Comparison of ENCODE assay signal across 15 cellular contexts in the genomic region with DNA sequence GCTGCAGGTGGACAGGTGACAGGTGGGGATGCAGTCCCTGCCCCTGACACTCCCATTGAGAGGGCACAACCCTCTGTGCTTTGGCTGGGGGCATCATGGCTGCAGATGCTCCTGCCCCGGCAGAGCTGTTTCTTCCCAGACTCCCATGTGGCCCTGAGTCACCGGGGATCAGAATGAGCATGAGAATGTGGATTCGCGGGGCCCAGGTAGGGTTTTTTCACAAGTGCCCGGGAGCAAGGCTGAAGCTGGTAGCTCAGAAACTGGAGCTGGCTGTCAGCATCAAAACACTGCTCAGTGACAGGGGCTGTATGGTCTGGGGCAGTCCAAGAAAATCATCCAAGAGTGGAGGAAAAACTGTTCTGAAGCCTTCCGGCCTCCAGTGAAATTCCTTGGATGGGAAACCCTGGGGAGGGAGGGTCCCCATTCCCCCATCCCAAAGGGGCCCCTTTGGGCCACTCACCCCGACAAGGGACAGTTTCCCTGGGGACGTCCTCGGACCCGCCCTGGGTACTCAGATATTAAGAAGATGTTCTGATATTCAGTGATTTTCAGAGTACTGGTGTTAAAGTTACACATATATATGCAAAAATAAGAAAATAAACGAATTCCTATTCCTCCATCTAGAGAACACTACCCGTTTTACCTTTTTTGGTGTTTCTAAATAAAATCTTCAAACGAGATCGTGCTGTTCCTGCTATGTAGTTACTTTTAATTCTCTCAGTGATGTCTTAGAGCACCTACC.
DNase-seq lines count a peak whose midpoint lies in the region; ATAC-seq, FAIRE-seq and TF ChIP-seq lines count a peak whose summit lies in the region.
"Had no signal": no experiment of that assay in that cellular context is flagged by ENCODE, and none has a peak within 500 bp of the region (broad histone marks: within the 10 kb centered on the region; RNA-seq: fewer than 3 reads in every experiment).

No MANE protein-coding gene starts in this region.

- H3K36me3 ChIP-seq in DOHH2 (ENCODE audit: control insufficient read depth, low read length) (no peaks in the 10 kb centered on the region), GM23338 (ENCODE audit: insufficient read depth) (no peaks in the 10 kb centered on the region), K562 (ENCODE audit: control insufficient read depth, insufficient read depth, low read length) (no peaks in the 10 kb centered on the region), lower lobe of right lung (no peaks in the 10 kb centered on the region)
- H3K36me3 ChIP-seq: adrenal gland, esophagus muscularis mucosa, neutrophil had no signal

- H3K27ac Mint-ChIP-seq in GM23338, result no peak overlapping the region
- H3K27ac Mint-ChIP-seq in activated CD8-positive, alpha-beta memory T cell treated with anti-CD3 and anti-CD28 coated beads, Interleukin-2, amount 10 ng/mL, durations not matched to agents 7 days and 5 days, result no peak overlapping the region
- H3K27ac Mint-ChIP-seq: CD8-positive, alpha-beta memory T cell; stimulated activated naive B cell treated with anti-CD40 and anti-IgM and Interleukin-4, amounts not matched to agents 10 μg/mL and 1 μg/mL and 100 μg/mL, for 72 hours had no signal

- POLR2A ChIA-PET in K562 (lab: Yijun Ruan, JAX), result no interaction called here

- H3K79me2 ChIP-seq in DOHH2 (ENCODE audit: control insufficient read depth, low read length), result no peaks in the 10 kb centered on the region
- no peaks in the 10 kb centered on the region for H3K79me2 ChIP-seq in GM23338 (replicated peaks; ENCODE audit: insufficient read depth)
- no peaks in the 10 kb centered on the region for H3K79me2 ChIP-seq in K562 (ENCODE audit: control insufficient read depth, insufficient read depth, low read length)

- H3K36me3 Mint-ChIP-seq in GM23338 (ENCODE audit: low read depth), result no peaks in the 10 kb centered on the region
- no peaks in the 10 kb centered on the region for H3K36me3 Mint-ChIP-seq in activated CD8-positive, alpha-beta memory T cell treated with anti-CD3 and anti-CD28 coated beads, Interleukin-2, amount 10 ng/mL, durations not matched to agents 7 days and 5 days
- H3K36me3 Mint-ChIP-seq: CD8-positive, alpha-beta memory T cell; stimulated activated naive B cell treated with anti-CD40 and anti-IgM and Interleukin-4, amounts not matched to agents 10 μg/mL and 1 μg/mL and 100 μg/mL, for 72 hours had no signal

- H3K9me3 Mint-ChIP-seq in GM23338, result no peaks in the 10 kb centered on the region
- no peaks in the 10 kb centered on the region for H3K9me3 Mint-ChIP-seq in activated CD8-positive, alpha-beta memory T cell treated with anti-CD3 and anti-CD28 coated beads, Interleukin-2, amount 10 ng/mL, durations not matched to agents 7 days and 5 days (ENCODE audit: low read depth)
- H3K9me3 Mint-ChIP-seq: CD8-positive, alpha-beta memory T cell; stimulated activated naive B cell treated with anti-CD40 and anti-IgM and Interleukin-4, amounts not matched to agents 10 μg/mL and 1 μg/mL and 100 μg/mL, for 72 hours had no signal

- H3K4me2 ChIP-seq in DOHH2 (ENCODE audit: low read length) (peak overlapping the region; percentile 50), GM23338 (peak overlapping the region; percentile 71), K562 (ENCODE audit: insufficient read depth, low read length) (no peak overlapping the region)

- no peak for TF ChIP-seq POLR2A in K562 (conservative IDR thresholded peaks at IDR 0.05)

- ATAC-seq in GM23338 (no peak), K562 (no peak), lower lobe of right lung (no peak)
- ATAC-seq in activated CD8-positive, alpha-beta memory T cell treated with anti-CD3 and anti-CD28 coated beads, Interleukin-2, amount 10 ng/mL, durations not matched to agents 7 days and 5 days, result no peak
- ATAC-seq: stimulated activated naive B cell treated with anti-CD40 and anti-IgM and Interleukin-4, amounts not matched to agents 10 μg/mL and 1 μg/mL and 100 μg/mL, for 72 hours had no signal

- H3K4me1 Mint-ChIP-seq in GM23338, result peaks cover 29% of the 10 kb centered on the region
- peaks cover 6% of the 10 kb centered on the region for H3K4me1 Mint-ChIP-seq in activated CD8-positive, alpha-beta memory T cell treated with anti-CD3 and anti-CD28 coated beads, Interleukin-2, amount 10 ng/mL, durations not matched to agents 7 days and 5 days

- no peak overlapping the region for H3K27ac ChIP-seq in DOHH2 (ENCODE audit: low read depth, low read length)
- H3K27ac ChIP-seq in GM23338 (ENCODE audit: low read depth), result no peak overlapping the region
- no peak overlapping the region for H3K27ac ChIP-seq in K562 (ENCODE audit: extremely low read depth, low read depth, low read length)
- H3K27ac ChIP-seq in lower lobe of right lung, result no peak overlapping the region
- H3K27ac ChIP-seq: adrenal gland, esophagus muscularis mucosa, neutrophil had no signal

- H3F3A ChIP-seq in DOHH2 (ENCODE audit: control insufficient read depth, insufficient read depth) (peaks cover 3% of the 10 kb centered on the region; the same call in 1 of the 2 replicates), GM23338 (replicated peaks; ENCODE audit: low read depth) (0 out of 2 replicates have a peak, but pooled peaks cover 5% of the 10 kb centered on the region)

- H4K20me1 ChIP-seq in DOHH2 (ENCODE audit: control insufficient read depth, insufficient read depth, low read depth, low read length), result no peaks in the 10 kb centered on the region
- H4K20me1 ChIP-seq in GM23338 (replicated peaks; ENCODE audit: insufficient read depth), result no peaks in the 10 kb centered on the region
- 0 out of 2 replicates have a peak, but pooled peaks cover under 1% of the 10 kb centered on the region for H4K20me1 ChIP-seq in K562 (replicated peaks; ENCODE audit: control insufficient read depth, insufficient read depth, low read length)

- no peaks in the 10 kb centered on the region for H3K9me3 ChIP-seq in DOHH2 (ENCODE audit: control insufficient read depth, insufficient read depth, low read length)
- no peaks in the 10 kb centered on the region for H3K9me3 ChIP-seq in K562 (replicated peaks; ENCODE audit: control insufficient read depth, insufficient read depth, low read depth, low read length)
- H3K9me3 ChIP-seq in lower lobe of right lung, result no peaks in the 10 kb centered on the region
- H3K9me3 ChIP-seq: adrenal gland, esophagus muscularis mucosa, neutrophil had no signal

- H3K4me1 ChIP-seq in DOHH2 (ENCODE audit: control insufficient read depth, low read length) (peaks cover 36% of the 10 kb centered on the region), GM23338 (ENCODE audit: insufficient read depth) (peaks cover 13% of the 10 kb centered on the region), K562 (replicated peaks in 1 of 2; ENCODE audit: control insufficient read depth in 2 of 2, insufficient read depth in 2 of 2, low read length in 2 of 2) (peaks cover 0 to 24% of the 10 kb centered on the region in 2 experiments; a peak in 2 of 5 replicates), lower lobe of right lung (peaks cover 11% of the 10 kb centered on the region)
- H3K4me1 ChIP-seq: adrenal gland had no signal

- TF ChIP-seq EP300 in K562 (IDR thresholded peaks at IDR 0.05; ENCODE audit: low read length), result no peak

- H3K27me3 ChIP-seq in DOHH2 (ENCODE audit: control insufficient read depth, low read length) (peaks cover 12% of the 10 kb centered on the region), GM23338 (ENCODE audit: insufficient read depth) (peaks cover 34% of the 10 kb centered on the region), K562 (ENCODE audit: control insufficient read depth in 2 of 2, insufficient read depth in 2 of 2, low read length in 2 of 2) (peaks cover 23 to 51% of the 10 kb centered on the region in 2 experiments), lower lobe of right lung (ENCODE audit: low read depth) (peaks cover 32% of the 10 kb centered on the region)

- no TSS peak for BruUV-seq in K562 (replicated peaks; lab: Mats Ljungman, UMichigan)

- peaks cover 39% of the 10 kb centered on the region for H3K27me3 Mint-ChIP-seq in GM23338 (ENCODE audit: insufficient read depth, low read depth, poor library complexity)
- H3K27me3 Mint-ChIP-seq in activated CD8-positive, alpha-beta memory T cell treated with anti-CD3 and anti-CD28 coated beads, Interleukin-2, amount 10 ng/mL, durations not matched to agents 7 days and 5 days, result peaks cover 42% of the 10 kb centered on the region

- intact Hi-C loops in K562 (cut with micrococcal nuclease), result loop anchor here (10.0 kb wide), 1 partner anchor 259 kb away; no protein-coding TSS in a partner anchor
- intact Hi-C loops in lower lobe of right lung (cut with DNase I), result no loop called here

- H3K4me3 ChIP-seq in DOHH2 (ENCODE audit: low read length) (peak overlapping the region; percentile 61), GM23338 (peak overlapping the region; percentile 40), K562 (no peak overlapping the region), lower lobe of right lung (no peak overlapping the region)
- H3K4me3 ChIP-seq: adrenal gland, lung had no signal

- H2AFZ ChIP-seq in GM23338, result no peak overlapping the region
- no peak overlapping the region for H2AFZ ChIP-seq in K562 (ENCODE audit: low read depth, low read length)

- FAIRE-seq in K562 (lab: Jason Lieb, UNC), result no peak

- peak overlapping the region; percentile 59 for H3K4me3 Mint-ChIP-seq in GM23338
- H3K4me3 Mint-ChIP-seq in activated CD8-positive, alpha-beta memory T cell treated with anti-CD3 and anti-CD28 coated beads, Interleukin-2, amount 10 ng/mL, durations not matched to agents 7 days and 5 days, result no peak overlapping the region

- TF ChIP-seq RAD21 in K562 (CRISPR knock-in tag; conservative IDR thresholded peaks at IDR 0.05 in 1 of 2, IDR thresholded peaks at IDR 0.05 in 1 of 2), result no peak

- TF ChIP-seq CTCF in DOHH2 (IDR thresholded peaks at IDR 0.05; ENCODE audit: low read depth, low read length, poor library complexity, severe bottlenecking) (no peak), GM23338 (conservative IDR thresholded peaks at IDR 0.05; ENCODE audit: low read depth in 2 of 2) (no peak), K562 (IDR thresholded peaks at IDR 0.05 in 2 of 3, conservative IDR thresholded peaks at IDR 0.05 in 1 of 3; ENCODE audit: insufficient read depth in 2 of 3, low read depth in 1 of 3, low read length in 3 of 3) (no peak), lower lobe of right lung (IDR thresholded peaks at IDR 0.05) (no peak)

- CTCF ChIA-PET in K562 (lab: Yijun Ruan, JAX; ENCODE audit: low intra/inter-chr PET ratio), result interaction anchor here (1.7 kb wide), 1 partner anchor 476 kb away, joined by 10 read pairs; no protein-coding TSS in a partner anchor
- CTCF ChIA-PET in activated CD8-positive, alpha-beta memory T cell treated with anti-CD3 and anti-CD28 coated beads, Interleukin-2, amount 10 ng/mL, durations not matched to agents 7 days and 5 days (lab: Charles Lee), result interaction anchor here (0.7 to 2.7 kb wide), 19 partner anchors 10 to 476 kb away, joined by 3 to 27 read pairs (median 4); a partner anchor contains a TSS

- H3K9ac ChIP-seq in K562 (ENCODE audit: insufficient read depth in 1 of 2, low read depth in 2 of 2, low read length in 2 of 2), result no peak overlapping the region

- 3% methylated on average over 14 of the region's 14 CpGs for WGBS in K562 (ENCODE audit: insufficient coverage, low coverage, missing lambda C conversion rate)

- no peaks in the 10 kb centered on the region for H3K9me1 ChIP-seq in K562 (ENCODE audit: control insufficient read depth, insufficient read depth, low read length)

- no peaks in the 10 kb centered on the region for H3K9me2 ChIP-seq in DOHH2 (replicated peaks; ENCODE audit: control insufficient read depth, low read length)
- no peaks in the 10 kb centered on the region for H3K9me2 ChIP-seq in GM23338 (ENCODE audit: insufficient read depth)

- DNase-seq in GM23338 (ENCODE audit: low spot score), result peak; percentile 48
- no peak for DNase-seq in K562 (ENCODE audit: extremely low read depth in 1 of 4, low spot score in 3 of 4)
- DNase-seq in lower lobe of right lung, result peak; percentile 34
- no peak for DNase-seq in SW480 (ENCODE audit: low spot score)
- no peak for DNase-seq in activated CD8-positive, alpha-beta memory T cell treated with anti-CD3 and anti-CD28 coated beads, Interleukin-2, amount 10 ng/mL, durations not matched to agents 7 days and 5 days
- no peak for DNase-seq in NCI-H146 (lab: John Stamatoyannopoulos, UW)
- DNase-seq: activated CD8-positive, alpha-beta memory T cell treated with anti-CD3 and anti-CD28 coated beads, Interleukin-2, amount 50 U/mL, for 48 hours; adrenal gland; cortex of kidney; stimulated activated naive B cell treated with anti-CD40 and anti-IgM and Interleukin-4, amounts not matched to agents 10 μg/mL and 1 μg/mL and 100 μg/mL, for 72 hours had no signal

- in situ Hi-C loops in K562 (cut with MboI), result loop anchor here (5.0 to 25.0 kb wide), 3 partner anchors 157 to 707 kb away; no protein-coding TSS in a partner anchor

Comparison
In these comparisons a context has a peak if more than half of its experiments do, and no peak if none do; other contexts are left out.
1. H3K4me3 ChIP-seq: peak in DOHH2 (single experiment) and GM23338 (single experiment); none in K562 (single experiment) and lower lobe of right lung (single experiment).
2. DNase-seq: peak in GM23338 (single experiment) and lower lobe of right lung (single experiment); none in K562 (0 of 4), SW480 (single experiment), activated CD8-positive, alpha-beta memory T cell treated with anti-CD3 and anti-CD28 coated beads, Interleukin-2, amount 10 ng/mL, durations not matched to agents 7 days and 5 days (single experiment) and NCI-H146 (single experiment).